Comparison of ENCODE assay signal across 19 cellular contexts in genomic region chr11:70584786-70585545, GRCh38.
"Had no signal": no experiment of that assay in that cellular context is flagged by ENCODE, and none has a peak within 500 bp of the region (broad histone marks: within the 10 kb centered on the region; RNA-seq: fewer than 3 reads in every experiment).

No MANE protein-coding gene starts in this region.

- DNase-seq: activated CD4-positive, alpha-beta memory T cell treated with anti-CD3 and anti-CD28 coated beads for 36 hours; activated CD4-positive, alpha-beta T cell treated with anti-CD3 and anti-CD28 coated beads for 48 hours; activated T-cell treated with anti-CD3 and anti-CD28 coated beads, Interleukin-2, amount 50 U/mL, for 48 hours; anterior cingulate cortex; body of pancreas; central memory CD4-positive, alpha-beta T cell; hippocampal formation; left cardiac atrium; mesenchymal stem cell; retina; T1000; thyroid gland had no signal

- H3K27ac ChIP-seq: body of pancreas, coronary artery, esophagus muscularis mucosa, thyroid gland had no signal

- H3K4me1 ChIP-seq: body of pancreas, esophagus muscularis mucosa, thyroid gland had no signal

- H3K4me3 ChIP-seq: body of pancreas, coronary artery, esophagus muscularis mucosa, thyroid gland had no signal

- H3K36me3 ChIP-seq: esophagus muscularis mucosa, thyroid gland had no signal

- H3K4me3 Mint-ChIP-seq: activated CD4-positive, alpha-beta memory T cell treated with anti-CD3 and anti-CD28 coated beads for 36 hours; activated naive CD4-positive, alpha-beta T cell treated with anti-CD3 and anti-CD28 coated beads, Interleukin-2, amount 50 U/mL, for 24 hours; nephron; stimulated activated naive CD8-positive, alpha-beta T cell treated with anti-CD3 and anti-CD28 coated beads, Interleukin-15, Interleukin-2, amounts not matched to agents 100 ng/mL and 50 ng/mL, for 24 hours; T-helper 1 cell treated with Interleukin-12 subunit alpha and Interleukin-12 subunit beta and Interleukin-4 antibody, amounts not matched to agents 30 μg/mL and 1 μg/mL, for 36 hours had no signal

- H3K36me3 Mint-ChIP-seq: activated CD4-positive, alpha-beta memory T cell treated with anti-CD3 and anti-CD28 coated beads for 36 hours; activated naive CD4-positive, alpha-beta T cell treated with anti-CD3 and anti-CD28 coated beads, Interleukin-2, amount 50 U/mL, for 24 hours had no signal

- H3K9me3 ChIP-seq: body of pancreas, esophagus muscularis mucosa, thyroid gland had no signal

- H3K27ac Mint-ChIP-seq: activated CD4-positive, alpha-beta memory T cell treated with anti-CD3 and anti-CD28 coated beads for 36 hours; activated naive CD4-positive, alpha-beta T cell treated with anti-CD3 and anti-CD28 coated beads, Interleukin-2, amount 50 U/mL, for 24 hours; nephron; progenitor cell of endocrine pancreas; stimulated activated naive CD8-positive, alpha-beta T cell treated with anti-CD3 and anti-CD28 coated beads, Interleukin-15, Interleukin-2, amounts not matched to agents 100 ng/mL and 50 ng/mL, for 24 hours; T-helper 1 cell treated with Interleukin-12 subunit alpha and Interleukin-12 subunit beta and Interleukin-4 antibody, amounts not matched to agents 30 μg/mL and 1 μg/mL, for 36 hours had no signal

- H3K27me3 ChIP-seq: body of pancreas, esophagus muscularis mucosa, thyroid gland had no signal

- ATAC-seq: body of pancreas, left cardiac atrium had no signal

- H3K27me3 Mint-ChIP-seq: progenitor cell of endocrine pancreas had no signal

- H3K9me3 Mint-ChIP-seq: activated CD4-positive, alpha-beta memory T cell treated with anti-CD3 and anti-CD28 coated beads for 36 hours; activated naive CD4-positive, alpha-beta T cell treated with anti-CD3 and anti-CD28 coated beads, Interleukin-2, amount 50 U/mL, for 24 hours; stimulated activated naive CD8-positive, alpha-beta T cell treated with anti-CD3 and anti-CD28 coated beads, Interleukin-15, Interleukin-2, amounts not matched to agents 100 ng/mL and 50 ng/mL, for 24 hours; T-helper 1 cell treated with Interleukin-12 subunit alpha and Interleukin-12 subunit beta and Interleukin-4 antibody, amounts not matched to agents 30 μg/mL and 1 μg/mL, for 36 hours had no signal
